In the genomic region with DNA sequence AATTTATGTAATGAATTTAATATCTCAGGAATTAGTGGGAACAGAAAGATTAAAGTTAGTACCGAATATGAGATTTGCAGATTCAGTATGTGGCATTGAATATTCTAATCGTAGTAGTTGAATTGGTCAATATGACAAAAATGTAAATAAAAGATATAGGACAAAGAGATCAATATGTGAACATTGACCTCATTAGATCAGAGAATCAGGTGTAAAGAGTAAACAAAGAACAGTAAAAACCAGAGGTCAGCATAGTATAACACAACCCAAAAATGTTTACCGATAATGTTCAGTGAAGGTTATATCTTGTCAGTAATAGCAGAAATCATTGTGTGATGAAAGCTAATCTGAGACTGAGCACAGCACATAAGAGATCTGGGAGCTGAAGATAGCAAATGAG, we compare ENCODE assay signal across 34 cellular contexts.
"Had no signal": no experiment of that assay in that cellular context is flagged by ENCODE, and none has a peak within 500 bp of the region (broad histone marks: within the 10 kb centered on the region; RNA-seq: fewer than 3 reads in every experiment).

No MANE protein-coding gene starts in this region.

- ATAC-seq: activated naive CD4-positive, alpha-beta T cell treated with anti-CD3 and anti-CD28 coated beads, Interleukin-2, amount 50 U/mL, for 72 hours; activated naive CD8-positive, alpha-beta T cell treated with anti-CD3 and anti-CD28 coated beads, Interleukin-2, amount 50 U/mL, for 24 hours; activated T-cell treated with anti-CD3 and anti-CD28 coated beads, Interleukin-2, amount 50 U/mL, for 4 hours; activated T-cell treated with anti-CD3 and anti-CD28 coated beads, Interleukin-2, amount 50 U/mL, for 72 hours; activated T-helper 17 cell treated with anti-CD3 and anti-CD28 coated beads, Interleukin-2, amount 50 U/mL, for 72 hours; body of pancreas had no signal

- FAIRE-seq: astrocyte, bronchial epithelial cell had no signal

- H3K4me3 ChIP-seq: adrenal gland, ascending aorta, body of pancreas, breast epithelium, cardiac muscle cell had no signal

- H3K4me1 ChIP-seq: adrenal gland, ascending aorta, body of pancreas, breast epithelium had no signal

- DNase-seq: activated effector memory CD4-positive, alpha-beta T cell treated with anti-CD3 and anti-CD28 coated beads, Interleukin-2, amount 50 U/mL, for 16 hours; activated effector memory CD4-positive, alpha-beta T cell treated with Interleukin-2 at 50 U/mL for 16 hours; activated gamma-delta T cell; activated gamma-delta T cell treated with Interleukin-2 at 50 U/mL for 16 hours; activated naive CD4-positive, alpha-beta T cell; activated naive CD4-positive, alpha-beta T cell treated with anti-CD3 and anti-CD28 coated beads for 36 hours; activated naive CD4-positive, alpha-beta T cell treated with anti-CD3 and anti-CD28 coated beads, Interleukin-2, amount 10 ng/mL, durations not matched to agents 7 days and 5 days; activated naive CD4-positive, alpha-beta T cell treated with anti-CD3 and anti-CD28 coated beads, Interleukin-2, amount 50 U/mL, for 16 hours; activated naive CD4-positive, alpha-beta T cell treated with Interleukin-2 at 50 U/mL for 16 hours; activated naive CD8-positive, alpha-beta T cell treated with anti-CD3 and anti-CD28 coated beads for 36 hours; activated naive CD8-positive, alpha-beta T cell treated with anti-CD3 and anti-CD28 coated beads, Interleukin-2, amount 10 ng/mL, durations not matched to agents 7 days and 5 days; activated naive CD8-positive, alpha-beta T cell treated with anti-CD3 and anti-CD28 coated beads, Interleukin-2, amount 50 U/mL, for 24 hours; activated T-cell treated with anti-CD3 and anti-CD28 coated beads, Interleukin-2, amount 50 U/mL, for 1 hour; activated T-cell treated with anti-CD3 and anti-CD28 coated beads, Interleukin-2, amount 50 U/mL, for 24 hours; activated T-cell treated with anti-CD3 and anti-CD28 coated beads, Interleukin-2, amount 50 U/mL, for 4 hours; activated T-cell treated with anti-CD3 and anti-CD28 coated beads, Interleukin-2, amount 50 U/mL, for 48 hours; activated T-cell treated with anti-CD3 and anti-CD28 coated beads, Interleukin-2, amount 50 U/mL, for 72 hours; adrenal gland; amniotic stem cell; amygdala; anterior cingulate cortex; aorta; body of pancreas; brain microvascular endothelial cell; caudate nucleus; central memory CD4-positive, alpha-beta T cell; cerebellar nuclear complex had no signal

- H3K9me3 ChIP-seq: adrenal gland, ascending aorta, body of pancreas had no signal

- H3K36me3 ChIP-seq: adrenal gland, ascending aorta, brain microvascular endothelial cell, breast epithelium, cardiac muscle cell had no signal

- H3K27ac ChIP-seq: adrenal gland, ascending aorta, body of pancreas, brain microvascular endothelial cell, breast epithelium, cardiac muscle cell had no signal

- H3K27me3 ChIP-seq: adrenal gland, ascending aorta, body of pancreas, brain microvascular endothelial cell, breast epithelium, cardiac muscle cell had no signal
